In genomic region chrX:20271730-20272129, GRCh38 we compare ENCODE assay signal across 19 cellular contexts.
"Had no signal": no experiment of that assay in that cellular context is flagged by ENCODE, and none has a peak within 500 bp of the region (broad histone marks: within the 10 kb centered on the region; RNA-seq: fewer than 3 reads in every experiment).

No MANE protein-coding gene starts in this region.

- H3K4me1 ChIP-seq: heart right ventricle, vagina had no signal

- DNase-seq: activated CD4-positive, alpha-beta T cell treated with anti-CD3 and anti-CD28 coated beads for 1 hour; activated CD4-positive, alpha-beta T cell treated with anti-CD3 and anti-CD28 coated beads, Interleukin-2, amount 50 U/mL, for 1 hour; activated T-cell treated with anti-CD3 and anti-CD28 coated beads, Interleukin-2, amount 50 U/mL, for 24 hours; aorta; brain microvascular endothelial cell; heart right ventricle; left colon; mesenchymal stem cell; mucosa of descending colon; nephron progenitor cell; occipital lobe; retina; stimulated activated CD4-positive, alpha-beta T cell treated with anti-CD3 and anti-CD28 coated beads, Interleukin-2, amount 100 ng/mL, for 48 hours; stimulated activated CD8-positive, alpha-beta memory T cell treated with anti-CD3 and anti-CD28 coated beads, Interleukin-4, amount 100 ng/mL, for 48 hours; stimulated activated naive B cell treated with anti-CD40 and anti-IgM and Interleukin-4, amounts not matched to agents 10 μg/mL and 1 μg/mL and 100 μg/mL, for 72 hours had no signal

- ATAC-seq: activated naive CD4-positive, alpha-beta T cell treated with anti-CD3 and anti-CD28 coated beads, Interleukin-2, amount 50 U/mL, for 72 hours; activated T-helper 17 cell treated with anti-CD3 and anti-CD28 coated beads, Interleukin-2, amount 50 U/mL, for 72 hours; heart right ventricle; left colon; mucosa of descending colon; stimulated activated naive B cell treated with anti-CD40 and anti-IgM and Interleukin-4, amounts not matched to agents 10 μg/mL and 1 μg/mL and 100 μg/mL, for 72 hours had no signal

- H3K27ac ChIP-seq: brain microvascular endothelial cell, heart right ventricle, thoracic aorta, vagina had no signal

- H3K36me3 ChIP-seq: brain microvascular endothelial cell, heart right ventricle, thoracic aorta, vagina had no signal

- H3K9me3 ChIP-seq: heart right ventricle, mucosa of descending colon, thoracic aorta, vagina had no signal

- H3K4me3 ChIP-seq: heart right ventricle, mucosa of descending colon, thoracic aorta, vagina had no signal

- H3K27me3 ChIP-seq: brain microvascular endothelial cell, vagina had no signal
